Comparison of ENCODE assay signal across 10 cellular contexts in the genomic region with DNA sequence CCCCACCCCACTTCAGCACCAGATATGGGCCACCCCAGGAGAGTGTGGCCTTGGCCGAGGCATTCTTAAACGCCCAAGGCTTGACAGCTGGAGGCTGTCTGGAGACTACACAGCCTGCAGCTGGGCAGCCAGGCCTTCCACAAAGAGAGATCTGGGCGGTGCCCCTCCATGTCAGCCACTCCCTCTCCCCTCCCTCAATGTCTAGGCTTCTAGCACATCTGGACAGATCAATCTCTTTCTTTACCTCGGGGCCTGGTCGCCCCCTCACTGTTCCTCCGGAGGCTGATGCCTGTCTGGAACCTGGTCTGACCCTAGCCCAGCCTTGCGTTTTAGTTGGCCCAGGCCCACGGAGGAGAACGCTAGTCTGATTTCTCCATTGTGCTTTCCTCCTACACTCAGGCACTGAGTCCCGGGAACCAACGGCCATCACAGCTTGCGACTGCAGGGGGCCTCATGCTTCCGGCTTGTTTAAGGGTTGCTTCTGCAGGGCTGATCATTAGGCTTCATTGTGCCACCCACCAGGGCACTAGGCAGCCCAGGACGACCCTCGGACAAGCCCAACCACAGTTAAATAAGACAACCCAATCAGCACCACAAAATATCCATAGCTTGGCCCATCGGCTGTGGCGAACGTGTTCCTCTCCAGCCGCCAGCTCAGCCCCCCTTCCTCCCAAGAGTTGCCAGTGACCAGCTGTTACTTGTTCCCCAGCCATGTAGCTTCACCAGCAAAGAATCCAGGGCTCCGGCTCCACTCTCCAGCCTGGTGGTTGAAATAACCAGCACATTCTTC.
DNase-seq lines count a peak whose midpoint lies in the region; ATAC-seq and TF ChIP-seq lines count a peak whose summit lies in the region.
"Had no signal": no experiment of that assay in that cellular context is flagged by ENCODE, and none has a peak within 500 bp of the region (broad histone marks: within the 10 kb centered on the region; RNA-seq: fewer than 3 reads in every experiment).

No MANE protein-coding gene starts in this region.

- H3K27ac ChIP-seq in AG04450 (ENCODE audit: low read depth, low read length) (peak overlapping the region; percentile 68), mesenchymal stem cell (ENCODE audit: low read length, poor library complexity, severe bottlenecking) (peak overlapping the region; percentile 77)
- H3K27ac ChIP-seq: parathyroid adenoma had no signal

- H4K91ac ChIP-seq in mesenchymal stem cell (ENCODE audit: low read length), result peak overlapping the region; percentile 92

- ATAC-seq in HG03469 (IDR thresholded peaks at IDR 0.05; ENCODE audit: unreplicated experiment), result no peak
- ATAC-seq in GM19328 (IDR thresholded peaks at IDR 0.05; ENCODE audit: unreplicated experiment), result no peak

- no peak overlapping the region for H2AFZ ChIP-seq in mesenchymal stem cell (ENCODE audit: low read depth, low read length)
- H2AFZ ChIP-seq: parathyroid adenoma had no signal

- whole genome bisulfite sequencing in mesenchymal stem cell, result 33% methylated on average over 20 of the region's 20 CpGs

- peaks cover 28% of the 10 kb centered on the region for H3K4me1 ChIP-seq in mesenchymal stem cell (ENCODE audit: control insufficient read depth, insufficient read depth, low read depth, low read length)
- H3K4me1 ChIP-seq: parathyroid adenoma had no signal

- H3K79me1 ChIP-seq in mesenchymal stem cell (replicated peaks; ENCODE audit: low read length, poor library complexity, severe bottlenecking), result no peaks in the 10 kb centered on the region

- peak overlapping the region; percentile 45 for H4K8ac ChIP-seq in mesenchymal stem cell (ENCODE audit: low read length)

- POLR2A ChIA-PET in AG04450 (lab: Yijun Ruan, JAX), result interaction anchor here (1.0 to 1.7 kb wide), 4 partner anchors 11 to 256 kb away, joined by 3 to 9 read pairs (median 4); a partner anchor contains a TSS

- peak overlapping the region in 1 of 2 experiments; percentile 41 for H3K4ac ChIP-seq in mesenchymal stem cell (ENCODE audit: low read depth in 1 of 2, low read length in 2 of 2)

- H3K27me3 ChIP-seq in AG04450 (ENCODE audit: control insufficient read depth, insufficient read depth, low read length) (no peaks in the 10 kb centered on the region), mesenchymal stem cell (ENCODE audit: control insufficient read depth in 1 of 2, insufficient read depth in 1 of 2, low read length in 2 of 2) (peaks cover 0 to 33% of the 10 kb centered on the region in 2 experiments)

- H3K9ac ChIP-seq in mesenchymal stem cell (ENCODE audit: low read length), result no peak overlapping the region
- H3K9ac ChIP-seq: parathyroid adenoma had no signal

- in situ Hi-C loops in KBM-7 (cut with MboI; ENCODE audit: low pct_unique_long_range_greater_than_20kb, low sequenced_read_pairs), result no loop called here

- peak overlapping the region; percentile 92 for H2AK5ac ChIP-seq in mesenchymal stem cell (ENCODE audit: low read length, severe bottlenecking)

- CTCF ChIA-PET in AG04450 (lab: Charles Lee), result interaction anchor here (1.0 to 1.2 kb wide), 2 partner anchors 9 to 166 kb away, joined by 3 read pairs; no protein-coding TSS in a partner anchor

- no peak overlapping the region for H2BK5ac ChIP-seq in mesenchymal stem cell (ENCODE audit: low read depth, low read length, poor library complexity, severe bottlenecking)

- H2BK12ac ChIP-seq in mesenchymal stem cell (ENCODE audit: low read length in 2 of 2), result peak overlapping the region in 1 of 2 experiments; percentile 52

- H3K4me3 ChIP-seq in AG04450 (ENCODE audit: low read depth, low read length), result no peak overlapping the region
- no peak overlapping the region for H3K4me3 ChIP-seq in choroid plexus epithelial cell (ENCODE audit: low read depth, low read length)
- no peak overlapping the region for H3K4me3 ChIP-seq in mesenchymal stem cell (ENCODE audit: insufficient read depth in 1 of 2, low read depth in 1 of 2, low read length in 2 of 2)

- no peaks in the 10 kb centered on the region for H3K36me3 ChIP-seq in mesenchymal stem cell (ENCODE audit: control insufficient read depth in 1 of 2, insufficient read depth in 2 of 2, low read depth in 1 of 2, low read length in 2 of 2)

- TF ChIP-seq CTCF in AG04450 (IDR thresholded peaks at IDR 0.05; ENCODE audit: low read depth, low read length) (peak; percentile 4), choroid plexus epithelial cell (conservative IDR thresholded peaks at IDR 0.05; ENCODE audit: low read depth, low read length) (peak; percentile 25)

- H2BK15ac ChIP-seq in mesenchymal stem cell (ENCODE audit: low read depth, poor library complexity, severe bottlenecking), result no peak overlapping the region

- H2BK120ac ChIP-seq in mesenchymal stem cell (ENCODE audit: low read depth, low read length), result peak overlapping the region; percentile 49

- peak overlapping the region; percentile 21 for H3K4me2 ChIP-seq in mesenchymal stem cell (ENCODE audit: low read length, poor library complexity, severe bottlenecking)

- H3K14ac ChIP-seq in mesenchymal stem cell (ENCODE audit: low read length in 2 of 2), result no peak overlapping the region

- peak overlapping the region; percentile 26 to 62 for H3K18ac ChIP-seq in mesenchymal stem cell (ENCODE audit: low read depth in 1 of 2, low read length in 2 of 2)

- DNase-seq in AG04450 (ENCODE audit: low read depth, low spot score) (peak; percentile 39), KBM-7 (peak; percentile 72), choroid plexus epithelial cell (ENCODE audit: low read depth) (peak; percentile 57), mesenchymal stem cell (peak; percentile 68), germinal center (ENCODE audit: low spot score) (no peak)
- no peak for DNase-seq in effector CD8-positive, alpha-beta T cell (lab: John Stamatoyannopoulos, UW)
- DNase-seq: activated naive CD8-positive, alpha-beta T cell treated with anti-CD3 and anti-CD28 coated beads, Interleukin-2, amount 10 ng/mL, durations not matched to agents 7 days and 5 days had no signal

- no peak overlapping the region for H3K23ac ChIP-seq in mesenchymal stem cell (ENCODE audit: low read length in 2 of 2)

- H3K9me3 ChIP-seq in AG04450 (ENCODE audit: control insufficient read depth, insufficient read depth, low read length), result no peaks in the 10 kb centered on the region
- H3K9me3 ChIP-seq in mesenchymal stem cell (ENCODE audit: control insufficient read depth, low read length), result no peaks in the 10 kb centered on the region

Comparison
In these comparisons a context has a peak if more than half of its experiments do, and no peak if none do; other contexts are left out.
1. DNase-seq: peak in AG04450 (single experiment), KBM-7 (single experiment), choroid plexus epithelial cell (single experiment) and mesenchymal stem cell (single experiment); none in germinal center (single experiment) and effector CD8-positive, alpha-beta T cell (single experiment).